Comparison of ENCODE assay signal across 14 cellular contexts in the genomic region with DNA sequence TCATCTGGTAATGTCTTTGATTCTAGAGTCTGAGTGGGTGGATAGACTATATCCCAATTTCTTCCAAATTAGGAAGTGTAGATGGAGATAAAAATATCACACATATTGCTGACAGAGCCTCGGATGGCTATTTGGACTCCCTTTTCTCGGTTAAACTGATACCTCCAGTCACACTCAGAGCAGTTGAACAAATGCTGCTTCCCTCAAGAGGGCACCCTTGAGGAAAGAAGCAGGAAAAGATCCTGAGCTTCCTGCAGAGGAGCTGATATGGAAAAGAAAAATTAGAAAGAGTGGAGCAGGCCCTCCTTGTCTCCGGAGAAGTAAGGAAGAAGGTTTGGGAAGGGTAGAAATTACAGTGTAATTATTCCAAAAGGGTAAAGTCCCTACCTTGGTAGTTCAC.
A peak's percentile ranks its signal among the peaks of the same experiment; 100 is the strongest.
DNase-seq lines count a peak whose midpoint lies in the region; ATAC-seq, FAIRE-seq and TF ChIP-seq lines count a peak whose summit lies in the region.
"Had no signal": no experiment of that assay in that cellular context is flagged by ENCODE, and none has a peak within 500 bp of the region (broad histone marks: within the 10 kb centered on the region; RNA-seq: fewer than 3 reads in every experiment).

No MANE protein-coding gene starts in this region.

- H3K27ac Mint-ChIP-seq in MCF 10A (ENCODE audit: low read depth, unreplicated experiment), result no peak overlapping the region

- WGBS in aorta, 2 donors, result 30 to 34% methylated on average over 3 of the region's 3 CpGs

- no peaks in the 10 kb centered on the region for H3K36me3 ChIP-seq in breast epithelium
- H3K36me3 ChIP-seq in SJCRH30, result no peaks in the 10 kb centered on the region
- H3K36me3 ChIP-seq in aorta (ENCODE audit: control insufficient read depth in 1 of 2, insufficient read depth in 2 of 2, low read length in 1 of 2), result no peaks in the 10 kb centered on the region
- H3K36me3 ChIP-seq: sigmoid colon had no signal

- FAIRE-seq in urothelium cell line (lab: Jason Lieb, UNC), result no peak
- FAIRE-seq: H54 had no signal

- POLR2A ChIA-PET in MCF 10A (lab: Yijun Ruan, JAX), result interaction anchor here (1.2 kb wide), 1 partner anchor 86 kb away, joined by 3 read pairs; no protein-coding TSS in a partner anchor

- ATAC-seq in aorta (ENCODE audit: low FRiP score), result no peak
- ATAC-seq: activated CD4-positive, CD25-positive, alpha-beta regulatory T cell treated with anti-CD3 and anti-CD28 coated beads, Interleukin-2, amount 50 U/mL, for 24 hours had no signal

- H3K27me3 ChIP-seq in breast epithelium (no peaks in the 10 kb centered on the region), SJCRH30 (no peaks in the 10 kb centered on the region), aorta (ENCODE audit: control insufficient read depth in 1 of 2, insufficient read depth in 2 of 2, low read length in 1 of 2) (no peaks in the 10 kb centered on the region)
- H3K27me3 ChIP-seq: sigmoid colon had no signal

- intact Hi-C loops in MCF 10A (cut with micrococcal nuclease) (no loop called here), breast epithelium (cut with DNase I; ENCODE audit: low total_unique reads) (no loop called here), aorta (cut with DNase I) (no loop called here)

- H3K27ac ChIP-seq in breast epithelium (no peak overlapping the region), SJCRH30 (no peak overlapping the region), aorta (ENCODE audit: low read depth in 1 of 2, low read length in 2 of 2) (no peak overlapping the region)
- H3K27ac ChIP-seq: sigmoid colon had no signal

- CTCF ChIA-PET in MCF 10A (lab: Yijun Ruan, JAX), result interaction anchor here (0.6 to 3.5 kb wide), 10 partner anchors 11 to 262 kb away, joined by 3 to 15 read pairs (median 4); no protein-coding TSS in a partner anchor

- H3K4me3 ChIP-seq in breast epithelium, result no peak overlapping the region
- no peak overlapping the region for H3K4me3 ChIP-seq in SJCRH30
- no peak overlapping the region for H3K4me3 ChIP-seq in aorta (ENCODE audit: low read length in 2 of 2)
- H3K4me3 ChIP-seq: sigmoid colon had no signal

- no peaks in the 10 kb centered on the region for H3K36me3 Mint-ChIP-seq in MCF 10A (ENCODE audit: insufficient read depth, unreplicated experiment)

- no peak for TF ChIP-seq POLR2A in breast epithelium (IDR thresholded peaks at IDR 0.05)

- H3K9me3 ChIP-seq in breast epithelium, result no peaks in the 10 kb centered on the region
- H3K9me3 ChIP-seq in SJCRH30 (replicated peaks), result no peaks in the 10 kb centered on the region
- no peaks in the 10 kb centered on the region for H3K9me3 ChIP-seq in aorta (ENCODE audit: control insufficient read depth, low read length)
- H3K9me3 ChIP-seq: sigmoid colon had no signal

- TF ChIP-seq CTCF in MCF 10A (IDR thresholded peaks at IDR 0.05; ENCODE audit: unreplicated experiment) (no peak), breast epithelium (IDR thresholded peaks at IDR 0.05) (no peak)

- no peaks in the 10 kb centered on the region for H3K27me3 Mint-ChIP-seq in MCF 10A (ENCODE audit: insufficient read depth, unreplicated experiment)

- H3K9me3 Mint-ChIP-seq in MCF 10A (ENCODE audit: unreplicated experiment), result no peaks in the 10 kb centered on the region

- DNase-seq in MCF 10A (ENCODE audit: unreplicated experiment) (peak; percentile 27), breast epithelium (ENCODE audit: low spot score in 2 of 2) (no peak), SJCRH30 (peak; percentile 17 to 61), iPS DF 19.7 (ENCODE audit: low read depth, low spot score) (peak; percentile 12), urothelium cell line (ENCODE audit: low spot score) (peak; percentile 18), aorta (no peak), middle frontal gyrus (ENCODE audit: extremely low spot score, low spot score) (no peak), DMS153 treated with DMSO at 0.1 percent for 48 hours (lab: John Stamatoyannopoulos, UW; ENCODE audit: unreplicated experiment) (no peak)
- DNase-seq: cerebellar nuclear complex, mesenchymal stem cell, NCI-H1417 treated with DMSO at 0.1 percent for 48 hours, sigmoid colon had no signal

- BruUV-seq in MCF 10A (replicated peaks; lab: Mats Ljungman, UMichigan), result no TSS peak

- peaks cover 6% of the 10 kb centered on the region for H3K4me1 Mint-ChIP-seq in MCF 10A (ENCODE audit: insufficient read depth, unreplicated experiment)

- H3K4me3 Mint-ChIP-seq in MCF 10A (ENCODE audit: unreplicated experiment), result no peak overlapping the region

- H3K4me1 ChIP-seq in breast epithelium, result no peaks in the 10 kb centered on the region
- H3K4me1 ChIP-seq in SJCRH30, result no peaks in the 10 kb centered on the region
- no peaks in the 10 kb centered on the region for H3K4me1 ChIP-seq in aorta (ENCODE audit: control insufficient read depth in 1 of 2, insufficient read depth in 2 of 2, low read length in 2 of 2)
- H3K4me1 ChIP-seq: sigmoid colon had no signal

Comparison
In these comparisons a context has a peak if more than half of its experiments do, and no peak if none do; other contexts are left out.
1. DNase-seq: peak in MCF 10A (single experiment), SJCRH30 (2 of 2), iPS DF 19.7 (single experiment) and urothelium cell line (single experiment); none in breast epithelium (0 of 2), aorta (0 of 2), middle frontal gyrus (single experiment) and DMS153 treated with DMSO at 0.1 percent for 48 hours (single experiment).